1 cellular context compared by ENCODE assay signal in genomic region chr17:8212312-8213180, GRCh38.
TF ChIP-seq lines count a peak whose summit lies in the region.

No MANE protein-coding gene starts in this region.

TF ChIP-seq in HepG2, 621 proteins besides CTCF, POLR2A, EP300 and RAD21 (continued from another document and continues in another):
- TF ChIP-seq ARID3A (IDR thresholded peaks at IDR 0.05; ENCODE audit: low read depth, low read length) = peak; percentile 87
- TF ChIP-seq RARA (CRISPR knock-in tag; IDR thresholded peaks at IDR 0.05) = peak; percentile 87
- TF ChIP-seq BCL3 (CRISPR knock-in tag; IDR thresholded peaks at IDR 0.05) = no peak
- TF ChIP-seq ZNF382 (CRISPR knock-in tag; IDR thresholded peaks at IDR 0.05; ENCODE audit: borderline replicate concordance) = no peak
- TF ChIP-seq, protein P1, sequence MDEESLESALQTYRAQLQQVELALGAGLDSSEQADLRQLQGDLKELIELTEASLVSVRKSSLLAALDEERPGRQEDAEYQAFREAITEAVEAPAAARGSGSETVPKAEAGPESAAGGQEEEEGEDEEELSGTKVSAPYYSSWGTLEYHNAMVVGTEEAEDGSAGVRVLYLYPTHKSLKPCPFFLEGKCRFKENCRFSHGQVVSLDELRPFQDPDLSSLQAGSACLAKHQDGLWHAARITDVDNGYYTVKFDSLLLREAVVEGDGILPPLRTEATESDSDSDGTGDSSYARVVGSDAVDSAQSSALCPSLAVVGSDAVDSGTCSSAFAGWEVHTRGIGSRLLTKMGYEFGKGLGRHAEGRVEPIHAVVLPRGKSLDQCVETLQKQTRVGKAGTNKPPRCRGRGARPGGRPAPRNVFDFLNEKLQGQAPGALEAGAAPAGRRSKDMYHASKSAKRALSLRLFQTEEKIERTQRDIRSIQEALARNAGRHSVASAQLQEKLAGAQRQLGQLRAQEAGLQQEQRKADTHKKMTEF (CRISPR knock-in tag; IDR thresholded peaks at IDR 0.05) = peak; percentile 68
- 0 out of 2 replicates have a peak, but pooled peaks have one; percentile 57 for TF ChIP-seq IRF2 (CRISPR knock-in tag; IDR thresholded peaks at IDR 0.05)
- no peak for TF ChIP-seq MATR3 (CRISPR knock-in tag; IDR thresholded peaks at IDR 0.05)
- no peak for TF ChIP-seq ZNF343 (CRISPR knock-in tag; IDR thresholded peaks at IDR 0.05)
- TF ChIP-seq, protein P2, sequence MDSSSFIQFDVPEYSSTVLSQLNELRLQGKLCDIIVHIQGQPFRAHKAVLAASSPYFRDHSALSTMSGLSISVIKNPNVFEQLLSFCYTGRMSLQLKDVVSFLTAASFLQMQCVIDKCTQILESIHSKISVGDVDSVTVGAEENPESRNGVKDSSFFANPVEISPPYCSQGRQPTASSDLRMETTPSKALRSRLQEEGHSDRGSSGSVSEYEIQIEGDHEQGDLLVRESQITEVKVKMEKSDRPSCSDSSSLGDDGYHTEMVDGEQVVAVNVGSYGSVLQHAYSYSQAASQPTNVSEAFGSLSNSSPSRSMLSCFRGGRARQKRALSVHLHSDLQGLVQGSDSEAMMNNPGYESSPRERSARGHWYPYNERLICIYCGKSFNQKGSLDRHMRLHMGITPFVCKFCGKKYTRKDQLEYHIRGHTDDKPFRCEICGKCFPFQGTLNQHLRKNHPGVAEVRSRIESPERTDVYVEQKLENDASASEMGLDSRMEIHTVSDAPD (CRISPR knock-in tag; IDR thresholded peaks at IDR 0.05) = no peak
- TF ChIP-seq PAWR (CRISPR knock-in tag; IDR thresholded peaks at IDR 0.05; ENCODE audit: borderline replicate concordance) = no peak
- no peak for TF ChIP-seq ZFYVE20 (CRISPR knock-in tag; IDR thresholded peaks at IDR 0.05; ENCODE audit: borderline replicate concordance, low read depth)
- peak; percentile 77 for TF ChIP-seq BCL6 (CRISPR knock-in tag; IDR thresholded peaks at IDR 0.05)
- TF ChIP-seq SAFB2 (CRISPR knock-in tag; IDR thresholded peaks at IDR 0.05; ENCODE audit: borderline replicate concordance, low read depth) = no peak
- no peak for TF ChIP-seq POLR2AphosphoS2 (IDR thresholded peaks at IDR 0.05; ENCODE audit: low read depth, low read length)
- TF ChIP-seq SALL1 (CRISPR knock-in tag; IDR thresholded peaks at IDR 0.05) = peak; percentile 89
- peak; percentile 34; the same call in 1 of the 2 replicates for TF ChIP-seq ZNF776 (CRISPR knock-in tag; IDR thresholded peaks at IDR 0.05)
- TF ChIP-seq PCBP2 (optimal IDR thresholded peaks at IDR 0.05; ENCODE audit: low read depth, low read length, poor library complexity, severe bottlenecking) = no peak
- no peak for TF ChIP-seq DMTF1 (CRISPR knock-in tag; IDR thresholded peaks at IDR 0.05)
- TF ChIP-seq KIAA2018 (CRISPR knock-in tag; IDR thresholded peaks at IDR 0.05; ENCODE audit: borderline replicate concordance) = no peak
- TF ChIP-seq KLF16 (CRISPR knock-in tag; IDR thresholded peaks at IDR 0.05) = no peak; a peak in 1 of 4 replicates
- no peak for TF ChIP-seq KAT2B (IDR thresholded peaks at IDR 0.05; ENCODE audit: borderline replicate concordance, low read depth, low read length)
- TF ChIP-seq, protein P3, sequence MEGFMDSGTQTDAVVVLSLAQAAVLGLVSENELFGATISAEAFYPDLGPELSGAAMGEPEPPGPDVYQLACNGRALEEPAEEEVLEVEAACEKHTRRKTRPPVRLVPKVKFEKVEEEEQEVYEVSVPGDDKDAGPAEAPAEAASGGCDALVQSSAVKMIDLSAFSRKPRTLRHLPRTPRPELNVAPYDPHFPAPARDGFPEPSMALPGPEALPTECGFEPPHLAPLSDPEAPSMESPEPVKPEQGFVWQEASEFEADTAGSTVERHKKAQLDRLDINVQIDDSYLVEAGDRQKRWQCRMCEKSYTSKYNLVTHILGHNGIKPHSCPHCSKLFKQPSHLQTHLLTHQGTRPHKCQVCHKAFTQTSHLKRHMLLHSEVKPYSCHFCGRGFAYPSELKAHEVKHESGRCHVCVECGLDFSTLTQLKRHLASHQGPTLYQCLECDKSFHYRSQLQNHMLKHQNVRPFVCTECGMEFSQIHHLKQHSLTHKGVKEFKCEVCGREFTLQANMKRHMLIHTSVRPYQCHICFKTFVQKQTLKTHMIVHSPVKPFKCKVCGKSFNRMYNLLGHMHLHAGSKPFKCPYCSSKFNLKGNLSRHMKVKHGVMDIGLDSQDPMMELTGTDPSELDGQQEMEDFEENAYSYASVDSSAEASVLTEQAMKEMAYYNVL (CRISPR knock-in tag; IDR thresholded peaks at IDR 0.05; ENCODE audit: borderline replicate concordance) = peak; percentile 70; the same call in 1 of the 2 replicates
- no peak for TF ChIP-seq ZNF678 (CRISPR knock-in tag; IDR thresholded peaks at IDR 0.05)
- peak; percentile 83; the same call in 1 of the 2 replicates for TF ChIP-seq NR2F2 (IDR thresholded peaks at IDR 0.05; ENCODE audit: borderline replicate concordance, low read depth)
- TF ChIP-seq REXO4 (CRISPR knock-in tag; IDR thresholded peaks at IDR 0.05; ENCODE audit: borderline replicate concordance) = no peak
- TF ChIP-seq ZNF883 (CRISPR knock-in tag; IDR thresholded peaks at IDR 0.05; ENCODE audit: not compliant biosample characterization) = no peak
- peak in 1 of 2 experiments; percentile 59; a peak in 1 of 4 replicates for TF ChIP-seq ATF4 (CRISPR knock-in tag; IDR thresholded peaks at IDR 0.05)
- TF ChIP-seq ZNF660 (CRISPR knock-in tag; IDR thresholded peaks at IDR 0.05; ENCODE audit: borderline replicate concordance, low read depth) = no peak
- TF ChIP-seq ZNF629 (CRISPR knock-in tag; conservative IDR thresholded peaks at IDR 0.05) = peak; percentile 40; the same call in 1 of the 2 replicates
- TF ChIP-seq NFE2 (CRISPR knock-in tag; IDR thresholded peaks at IDR 0.05) = no peak
- no peak for TF ChIP-seq YEATS4 (CRISPR knock-in tag; IDR thresholded peaks at IDR 0.05; ENCODE audit: borderline replicate concordance)
- peak; percentile 74; the same call in 1 of the 2 replicates for TF ChIP-seq THRA (CRISPR knock-in tag; IDR thresholded peaks at IDR 0.05; ENCODE audit: borderline replicate concordance)
- TF ChIP-seq KDM6A (CRISPR knock-in tag; IDR thresholded peaks at IDR 0.05; ENCODE audit: low read depth) = no peak
- TF ChIP-seq ZNF496 (CRISPR knock-in tag; IDR thresholded peaks at IDR 0.05; ENCODE audit: insufficient replicate concordance) = no peak
- peak; percentile 20; the same call in 1 of the 2 replicates for TF ChIP-seq MEF2D (CRISPR knock-in tag; IDR thresholded peaks at IDR 0.05)
